12 cellular contexts compared by ENCODE assay signal in the genomic region with DNA sequence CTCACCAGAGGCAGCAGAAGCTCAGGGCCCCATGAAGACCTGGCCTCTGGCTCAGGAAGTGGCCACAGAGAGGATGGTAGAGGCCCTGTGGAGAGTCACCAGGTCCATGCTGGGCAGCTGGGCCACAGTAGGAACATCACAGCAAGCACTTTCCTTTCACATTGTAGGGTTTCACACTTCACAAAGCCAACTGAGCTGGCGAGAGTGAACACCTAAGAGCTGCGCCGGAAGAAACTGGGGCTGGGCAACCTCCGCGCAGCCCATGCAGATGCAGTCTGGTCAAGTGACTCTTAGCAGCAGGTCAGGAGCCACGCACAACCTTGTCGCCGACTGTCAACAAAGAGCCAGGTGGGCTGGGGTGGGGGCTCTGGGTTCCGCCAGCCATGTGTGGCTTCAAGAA. TPM values are rescaled to one million over a fixed set of nuclear protein-coding genes. Genes with fewer than 3 reads are reported as not detected.
"Had no signal": no experiment of that assay in that cellular context is flagged by ENCODE, and none has a peak within 500 bp of the region (broad histone marks: within the 10 kb centered on the region; RNA-seq: fewer than 3 reads in every experiment).

No MANE protein-coding gene starts in this region.

- H3K4me3 Mint-ChIP-seq: activated naive CD4-positive, alpha-beta T cell treated with anti-CD3 and anti-CD28 coated beads, Interleukin-2, amount 50 U/mL, for 24 hours; stimulated activated memory B cell treated with anti-CD40 and anti-IgM and Interleukin-4, amounts not matched to agents 10 μg/mL and 1 μg/mL and 100 μg/mL, for 72 hours had no signal

- H3K4me1 ChIP-seq: right atrium auricular region, tibial artery, uterus had no signal

- H3K27me3 Mint-ChIP-seq: activated naive CD4-positive, alpha-beta T cell treated with anti-CD3 and anti-CD28 coated beads, Interleukin-2, amount 50 U/mL, for 24 hours had no signal

- H3K4me2 ChIP-seq: hepatocyte had no signal

- H3K36me3 Mint-ChIP-seq: activated naive CD4-positive, alpha-beta T cell treated with anti-CD3 and anti-CD28 coated beads, Interleukin-2, amount 50 U/mL, for 24 hours; stimulated activated memory B cell treated with anti-CD40 and anti-IgM and Interleukin-4, amounts not matched to agents 10 μg/mL and 1 μg/mL and 100 μg/mL, for 72 hours had no signal

- H3K27ac ChIP-seq: brain microvascular endothelial cell, hepatocyte, right atrium auricular region, tibial artery, uterus had no signal

- H3K9me3 ChIP-seq: right atrium auricular region, tibial artery, uterus had no signal

- H3K9me3 Mint-ChIP-seq: activated naive CD4-positive, alpha-beta T cell treated with anti-CD3 and anti-CD28 coated beads, Interleukin-2, amount 50 U/mL, for 24 hours; stimulated activated memory B cell treated with anti-CD40 and anti-IgM and Interleukin-4, amounts not matched to agents 10 μg/mL and 1 μg/mL and 100 μg/mL, for 72 hours had no signal

- H3K27me3 ChIP-seq: brain microvascular endothelial cell, hepatocyte, right atrium auricular region, tibial artery, uterus had no signal

- DNase-seq: brain microvascular endothelial cell, cerebellar nuclear complex, dermis blood vessel endothelial cell, small intestine, tibial artery, uterus had no signal

- H3K4me3 ChIP-seq: hepatocyte, right atrium auricular region, tibial artery, uterus had no signal

- H3K36me3 ChIP-seq: brain microvascular endothelial cell, right atrium auricular region, uterus had no signal

- H3K27ac Mint-ChIP-seq: activated naive CD4-positive, alpha-beta T cell treated with anti-CD3 and anti-CD28 coated beads, Interleukin-2, amount 50 U/mL, for 24 hours; stimulated activated memory B cell treated with anti-CD40 and anti-IgM and Interleukin-4, amounts not matched to agents 10 μg/mL and 1 μg/mL and 100 μg/mL, for 72 hours had no signal

- ATAC-seq: stimulated activated memory B cell treated with anti-CD40 and anti-IgM and Interleukin-4, amounts not matched to agents 10 μg/mL and 1 μg/mL and 100 μg/mL, for 72 hours had no signal

RNA-seq across cellular contexts. Expression of a gene that starts 44.3 kb away (rescaled TPM):
- total RNA-seq: dermis blood vessel endothelial cell; mesenteric fat pad; right atrium auricular region; T-helper 2 cell treated with Interferon-gamma antibody and Interleukin-4, amounts not matched to agents 100 ng/mL and 5 ng/mL, for 36 hours had no signal
